In genomic region chr13:82096256-82096655, GRCh38 we compare ENCODE assay signal across 32 cellular contexts.
DNase-seq lines count a peak whose midpoint lies in the region; ATAC-seq, FAIRE-seq and TF ChIP-seq lines count a peak whose summit lies in the region.
"Had no signal": no experiment of that assay in that cellular context is flagged by ENCODE, and none has a peak within 500 bp of the region (broad histone marks: within the 10 kb centered on the region; RNA-seq: fewer than 3 reads in every experiment).

No MANE protein-coding gene starts in this region.

- dilution Hi-C loops in IMR-90 (cut with HindIII; ENCODE audit: low sequenced_read_pairs, unreplicated experiment) = no loop called here

- H3K36me3 ChIP-seq in HepG2 (replicated peaks in 1 of 2; ENCODE audit: control insufficient read depth in 1 of 2, insufficient read depth in 2 of 2, low read length in 2 of 2) (no peaks in the 10 kb centered on the region), right lobe of liver (no peaks in the 10 kb centered on the region), IMR-90 (ENCODE audit: control insufficient read depth, insufficient read depth, low read length) (no peaks in the 10 kb centered on the region), H1 (ENCODE audit: control insufficient read depth in 2 of 4, insufficient read depth in 4 of 4, low read length in 3 of 4) (no peaks in the 10 kb centered on the region), heart right ventricle (no peaks in the 10 kb centered on the region)
- H3K36me3 ChIP-seq: BE2C; BLaER1; BLaER1 treated with 17β-estradiol and CSF1 and Interleukin-3, amounts not matched to agents 10 nM and 100 nM had no signal

- H3K9me3 ChIP-seq in HepG2 (ENCODE audit: low read length) (no peaks in the 10 kb centered on the region), right lobe of liver (no peaks in the 10 kb centered on the region), IMR-90 (ENCODE audit: control insufficient read depth, insufficient read depth, low read length) (peaks cover 10% of the 10 kb centered on the region), H1 (ENCODE audit: insufficient read depth in 2 of 2, low read depth in 1 of 2, low read length in 1 of 2) (no peaks in the 10 kb centered on the region), heart right ventricle (peaks cover 0 to 22% (median 0%) of the 10 kb centered on the region in 11 donors)
- H3K9me3 ChIP-seq: A549; BE2C; BLaER1; BLaER1 treated with 17β-estradiol and CSF1 and Interleukin-3, amounts not matched to agents 10 nM and 100 nM; Caco-2 had no signal

- TF ChIP-seq EP300 in HepG2 (IDR thresholded peaks at IDR 0.05; ENCODE audit: low read depth in 2 of 2, low read length in 2 of 2) (no peak), HepG2 (CRISPR knock-in tag; IDR thresholded peaks at IDR 0.05; ENCODE audit: borderline replicate concordance) (no peak), H1 (IDR thresholded peaks at IDR 0.05; ENCODE audit: borderline replicate concordance in 1 of 2, low read depth in 2 of 2, low read length in 2 of 2) (no peak)

- no peak overlapping the region for H2AFZ ChIP-seq in HepG2 (ENCODE audit: low read length)
- no peak overlapping the region for H2AFZ ChIP-seq in IMR-90 (replicated peaks; ENCODE audit: low read length, poor library complexity)
- H2AFZ ChIP-seq in H1 (ENCODE audit: low read length) = no peak overlapping the region

- POLR2A ChIA-PET in HepG2 (lab: Yijun Ruan, JAX) = no interaction called here
- POLR2A ChIA-PET in IMR-90 (lab: Charles Lee; ENCODE audit: unreplicated experiment) = no interaction called here
- POLR2A ChIA-PET in H1 (lab: Charles Lee; ENCODE audit: partially characterized antibody) = no interaction called here

- H3K14ac ChIP-seq in IMR-90 (replicated peaks; ENCODE audit: low read depth, low read length) (no peak overlapping the region), H1 (ENCODE audit: insufficient read length) (no peak overlapping the region)

- H3K18ac ChIP-seq in IMR-90 (ENCODE audit: low read depth, low read length) (no peak overlapping the region), H1 (ENCODE audit: extremely low read depth, low read length) (no peak overlapping the region)

- H4K20me1 ChIP-seq in HepG2 (ENCODE audit: insufficient read depth, low read length) (0 out of 2 replicates have a peak, but pooled peaks cover 3% of the 10 kb centered on the region), IMR-90 (ENCODE audit: insufficient read depth, low read length) (no peaks in the 10 kb centered on the region), H1 (replicated peaks in 1 of 2; ENCODE audit: control insufficient read depth in 1 of 2, insufficient read depth in 2 of 2, low read length in 2 of 2) (no peaks in the 10 kb centered on the region)
- H4K20me1 ChIP-seq: BLaER1; BLaER1 treated with 17β-estradiol and CSF1 and Interleukin-3, amounts not matched to agents 10 nM and 100 nM had no signal

- H3K4ac ChIP-seq in IMR-90 (ENCODE audit: low read depth, low read length) (no peak overlapping the region), H1 (replicated peaks; ENCODE audit: insufficient read length, low read depth, low read length) (no peak overlapping the region)

- H3K4me2 ChIP-seq in HepG2 (ENCODE audit: low read depth, low read length) (no peak overlapping the region), IMR-90 (ENCODE audit: low read depth, low read length) (no peak overlapping the region), H1 (ENCODE audit: insufficient read depth in 1 of 2, low read depth in 2 of 2, low read length in 2 of 2) (no peak overlapping the region)
- H3K4me2 ChIP-seq: A549; BLaER1; BLaER1 treated with 17β-estradiol and CSF1 and Interleukin-3, amounts not matched to agents 10 nM and 100 nM had no signal

- no peaks in the 10 kb centered on the region for H3K79me2 ChIP-seq in HepG2 (ENCODE audit: insufficient read depth, low read length)
- no peaks in the 10 kb centered on the region for H3K79me2 ChIP-seq in H1 (ENCODE audit: control insufficient read depth in 1 of 2, insufficient read depth in 2 of 2, low read length in 2 of 2)

- H2BK15ac ChIP-seq in IMR-90 (ENCODE audit: low read depth, low read length) (no peak overlapping the region), H1 (ENCODE audit: low read length) (no peak overlapping the region)

- TF ChIP-seq CTCF in HepG2 (CRISPR knock-in tag; IDR thresholded peaks at IDR 0.05) (no peak), right lobe of liver (IDR thresholded peaks at IDR 0.05) (no peak), IMR-90 (conservative IDR thresholded peaks at IDR 0.05; ENCODE audit: low read depth, low read length) (no peak), H1 (IDR thresholded peaks at IDR 0.05; ENCODE audit: control extremely low read depth in 1 of 3, insufficient read depth in 1 of 3, low read depth in 1 of 3, low read length in 3 of 3) (no peak), heart right ventricle (IDR thresholded peaks at IDR 0.05) (no peak)

- CTCF ChIA-PET in HepG2 (lab: Yijun Ruan, JAX; ENCODE audit: low intra/inter-chr PET ratio, low total read pairs) (no interaction called here), IMR-90 (lab: Yijun Ruan, JAX) (no interaction called here), H1 (lab: Charles Lee; ENCODE audit: partially characterized antibody) (no interaction called here)

- H3K23ac ChIP-seq in IMR-90 (ENCODE audit: low read depth, low read length) (no peak overlapping the region), H1 (ENCODE audit: insufficient read length) (no peak overlapping the region)

- no peaks in the 10 kb centered on the region for H3K9me1 ChIP-seq in IMR-90 (ENCODE audit: insufficient read depth, low read length)

- no peaks in the 10 kb centered on the region for H3K4me1 ChIP-seq in HepG2 (ENCODE audit: insufficient read depth, low read length)
- peaks cover 0 to 4% (median 0%) of the 10 kb centered on the region in 4 donors for H3K4me1 ChIP-seq in right lobe of liver
- H3K4me1 ChIP-seq in IMR-90 (ENCODE audit: control insufficient read depth, insufficient read depth, low read length) = no peaks in the 10 kb centered on the region
- H3K4me1 ChIP-seq in H1 (replicated peaks in 1 of 4; ENCODE audit: control insufficient read depth in 3 of 4, insufficient read depth in 4 of 4, low read length in 3 of 4) = no peaks in the 10 kb centered on the region
- H3K4me1 ChIP-seq in heart right ventricle = no peaks in the 10 kb centered on the region
- H3K4me1 ChIP-seq: A549; BE2C; BLaER1; BLaER1 treated with 17β-estradiol and CSF1 and Interleukin-3, amounts not matched to agents 10 nM and 100 nM; Caco-2 had no signal

- H2BK120ac ChIP-seq in IMR-90 (ENCODE audit: low read depth, low read length) (no peak overlapping the region), H1 (replicated peaks; ENCODE audit: low read depth, low read length) (no peak overlapping the region)

- ATAC-seq in HepG2 (no peak), right lobe of liver (no peak), IMR-90 (ENCODE audit: low read depth) (no peak), heart right ventricle (no peak), HG03442 (IDR thresholded peaks at IDR 0.05; ENCODE audit: unreplicated experiment) (no peak)
- ATAC-seq: A549; CD8-positive, alpha-beta T cell had no signal

- 39% methylated on average over 5 of the region's 5 CpGs for WGBS in HepG2 (ENCODE audit: low lambda C conversion rate)
- 72% methylated on average over 5 of the region's 5 CpGs for WGBS in right lobe of liver (ENCODE audit: insufficient coverage, low coverage, low lambda C conversion rate, missing lambda C conversion rate)
- whole genome bisulfite sequencing in IMR-90 (ENCODE audit: extremely low coverage in 2 of 2, insufficient read length in 1 of 2), 2 experiments = no CpG with 5 or more reads among the region's 5 CpGs
- 96% methylated on average over 5 of the region's 5 CpGs; no CpG with 5 or more reads in 1 of the 2 experiments for WGBS in H1 (ENCODE audit: extremely low coverage in 1 of 2, insufficient coverage in 1 of 2, insufficient read length in 1 of 2, insufficient replicate concordance in 2 of 2, low coverage in 1 of 2, low lambda C conversion rate in 2 of 2, missing lambda C conversion rate in 1 of 2), 2 experiments
- WGBS in heart right ventricle, 2 donors = 87 to 90% methylated on average over 5 of the region's 5 CpGs

- FAIRE-seq in HepG2 (lab: Jason Lieb, UNC) = no peak
- no peak for FAIRE-seq in H1 (lab: Jason Lieb, UNC)
- FAIRE-seq: A549, D721Med had no signal

- H4K91ac ChIP-seq in IMR-90 (ENCODE audit: insufficient read depth, low read depth, low read length) (no peak overlapping the region), H1 (replicated peaks; ENCODE audit: insufficient read length, low read length) (no peak overlapping the region)

- H2AK5ac ChIP-seq in IMR-90 (ENCODE audit: low read depth, low read length) (no peak overlapping the region), H1 (ENCODE audit: low read depth, low read length) (no peak overlapping the region)

- H2BK12ac ChIP-seq in H1 (ENCODE audit: low read depth, low read length) = no peak overlapping the region

- no peaks in the 10 kb centered on the region for H3K27me3 ChIP-seq in HepG2 (ENCODE audit: control insufficient read depth in 1 of 2, insufficient read depth in 2 of 2, low read length in 2 of 2)
- H3K27me3 ChIP-seq in right lobe of liver = no peaks in the 10 kb centered on the region
- no peaks in the 10 kb centered on the region for H3K27me3 ChIP-seq in IMR-90 (ENCODE audit: control insufficient read depth, insufficient read depth, low read length)
- H3K27me3 ChIP-seq in H1 (replicated peaks in 1 of 4; ENCODE audit: control insufficient read depth in 3 of 4, extremely low read depth in 1 of 4, insufficient read depth in 3 of 4, low read length in 3 of 4) = no peaks in the 10 kb centered on the region
- H3K27me3 ChIP-seq in heart right ventricle = no peaks in the 10 kb centered on the region
- H3K27me3 ChIP-seq: BE2C; BLaER1; BLaER1 treated with 17β-estradiol and CSF1 and Interleukin-3, amounts not matched to agents 10 nM and 100 nM had no signal

- no peaks in the 10 kb centered on the region for H3K23me2 ChIP-seq in H1 (ENCODE audit: low read depth, low read length)

- H2BK5ac ChIP-seq in IMR-90 (ENCODE audit: low read depth, low read length, poor library complexity, severe bottlenecking) (no peak overlapping the region), H1 (ENCODE audit: low read depth, low read length) (no peak overlapping the region)

- H4K8ac ChIP-seq in IMR-90 (ENCODE audit: low read depth in 2 of 2, low read length in 2 of 2) (no peak overlapping the region), H1 (ENCODE audit: extremely low read depth, insufficient read depth, low read length) (no peak overlapping the region)

- H3K79me1 ChIP-seq in IMR-90 (ENCODE audit: low read depth in 1 of 2, low read length in 2 of 2) (no peaks in the 10 kb centered on the region), H1 (ENCODE audit: low read depth, low read length) (no peaks in the 10 kb centered on the region)

- intact Hi-C loops in HepG2 (cut with micrococcal nuclease; ENCODE audit: unreplicated experiment) (no loop called here), right lobe of liver (cut with DNase I) (no loop called here), IMR-90 (cut with micrococcal nuclease) (loop anchor here (10.0 kb wide), 1 partner anchor 1211 kb away; no protein-coding TSS in a partner anchor), heart right ventricle (cut with DNase I) (no loop called here)

- BruUV-seq in HepG2 (replicated peaks; lab: Mats Ljungman, UMichigan) (no TSS peak), IMR-90 (replicated peaks; lab: Mats Ljungman, UMichigan) (no TSS peak)

- no peak overlapping the region for H3K9ac ChIP-seq in HepG2 (ENCODE audit: insufficient read depth, low read depth, low read length)
- no peak overlapping the region for H3K9ac ChIP-seq in IMR-90 (ENCODE audit: low read depth, low read length)
- no peak overlapping the region for H3K9ac ChIP-seq in H1 (replicated peaks in 1 of 4; ENCODE audit: extremely low read depth in 1 of 4, low read depth in 3 of 4, low read length in 3 of 4)
- H3K9ac ChIP-seq: BLaER1; BLaER1 treated with 17β-estradiol and CSF1 and Interleukin-3, amounts not matched to agents 10 nM and 100 nM had no signal

- in situ Hi-C loops in HepG2 (cut with HindIII; ENCODE audit: extremely low pct_ligation_motif_present, low pct_unique_long_range_greater_than_20kb) = no loop called here
- in situ Hi-C loops in IMR-90 (cut with MboI; ENCODE audit: low sequenced_read_pairs) = no loop called here

- no peak for TF ChIP-seq RAD21 in HepG2 (CRISPR knock-in tag; IDR thresholded peaks at IDR 0.05)
- TF ChIP-seq RAD21 in IMR-90 (IDR thresholded peaks at IDR 0.05; ENCODE audit: low read length) = no peak
- no peak for TF ChIP-seq RAD21 in H1 (IDR thresholded peaks at IDR 0.05 in 1 of 2, conservative IDR thresholded peaks at IDR 0.05 in 1 of 2; ENCODE audit: low read depth in 2 of 2, low read length in 2 of 2)

- TF ChIP-seq POLR2A in HepG2 (IDR thresholded peaks at IDR 0.05; ENCODE audit: insufficient read depth in 1 of 2, low read depth in 2 of 2, low read length in 2 of 2) (no peak), right lobe of liver (IDR thresholded peaks at IDR 0.05) (no peak), IMR-90 (IDR thresholded peaks at IDR 0.05; ENCODE audit: low read depth, low read length) (no peak), H1 (IDR thresholded peaks at IDR 0.05; ENCODE audit: control extremely low read depth in 1 of 2, low read depth in 2 of 2, low read length in 2 of 2) (no peak)

- no peak overlapping the region for H3K4me3 ChIP-seq in HepG2 (replicated peaks in 1 of 3; ENCODE audit: insufficient read depth in 1 of 3, low read depth in 2 of 3, low read length in 3 of 3)
- no peak overlapping the region for H3K4me3 ChIP-seq in right lobe of liver
- no peak overlapping the region for H3K4me3 ChIP-seq in IMR-90 (ENCODE audit: insufficient read depth, low read depth, low read length)
- no peak overlapping the region for H3K4me3 ChIP-seq in H1 (ENCODE audit: extremely low read depth in 1 of 4, insufficient read depth in 2 of 4, low read depth in 3 of 4, low read length in 4 of 4)
- no peak overlapping the region for H3K4me3 ChIP-seq in heart right ventricle
- H3K4me3 ChIP-seq: A549; BLaER1; BLaER1 treated with 17β-estradiol and CSF1 and Interleukin-3, amounts not matched to agents 10 nM and 100 nM had no signal

- H4K5ac ChIP-seq in IMR-90 (ENCODE audit: low read depth, low read length) (no peak overlapping the region), H1 (ENCODE audit: insufficient read length, low read depth, low read length) (no peak overlapping the region)

- H2AK9ac ChIP-seq in IMR-90 (replicated peaks; ENCODE audit: low read depth, low read length, poor library complexity) = no peak overlapping the region

- H3K56ac ChIP-seq in IMR-90 (ENCODE audit: extremely low read depth, insufficient read depth, low read length) = no peak overlapping the region
- no peak overlapping the region for H3K56ac ChIP-seq in H1 (replicated peaks; ENCODE audit: insufficient read length, low read depth, low read length)

- H2BK20ac ChIP-seq in IMR-90 (ENCODE audit: low read depth, low read length) = no peak overlapping the region
- no peak overlapping the region for H2BK20ac ChIP-seq in H1 (ENCODE audit: low read length)

- H3K27ac ChIP-seq in HepG2 (ENCODE audit: extremely low read length, insufficient read depth, low read length) (no peak overlapping the region), right lobe of liver (no peak overlapping the region), IMR-90 (ENCODE audit: insufficient read depth, low read length) (no peak overlapping the region), H1 (ENCODE audit: low read depth, low read length) (no peak overlapping the region), heart right ventricle (no peak overlapping the region)
- H3K27ac ChIP-seq: 22Rv1; A549; BLaER1; BLaER1 treated with 17β-estradiol and CSF1 and Interleukin-3, amounts not matched to agents 10 nM and 100 nM; C4-2B had no signal

- DNase-seq in HepG2 (ENCODE audit: low spot score) (no peak), right lobe of liver (no peak), IMR-90 (no peak), H1 (ENCODE audit: low read depth in 1 of 2, low spot score in 2 of 2) (no peak), heart right ventricle (no peak)
- DNase-seq: 8988T; ACHN; AML-193; BE2C; C1 segment of cervical spinal cord; Caco-2; Calu3; CD4-positive, alpha-beta memory T cell; CD4-positive, alpha-beta T cell; CD4-positive, CD25-positive, alpha-beta regulatory T cell; CD8-positive, alpha-beta memory T cell; CD8-positive, alpha-beta T cell; COR-L47; DMS 273 treated with DMSO at 0.1 percent for 48 hours; DMS153; DMS53; DMS79; DMS79 treated with DMSO at 0.1 percent for 48 hours; DND-41; EL had no signal

Comparison
In these comparisons a context has a peak if more than half of its experiments do, and no peak if none do; other contexts are left out.
1. Of the 41 proteins assayed by ChIP-seq in both HepG2 and H1: peak only in HepG2: none; only in H1: none; in both: CEBPB; in neither: 40.